1 cellular context compared by ENCODE assay signal in the genomic region with DNA sequence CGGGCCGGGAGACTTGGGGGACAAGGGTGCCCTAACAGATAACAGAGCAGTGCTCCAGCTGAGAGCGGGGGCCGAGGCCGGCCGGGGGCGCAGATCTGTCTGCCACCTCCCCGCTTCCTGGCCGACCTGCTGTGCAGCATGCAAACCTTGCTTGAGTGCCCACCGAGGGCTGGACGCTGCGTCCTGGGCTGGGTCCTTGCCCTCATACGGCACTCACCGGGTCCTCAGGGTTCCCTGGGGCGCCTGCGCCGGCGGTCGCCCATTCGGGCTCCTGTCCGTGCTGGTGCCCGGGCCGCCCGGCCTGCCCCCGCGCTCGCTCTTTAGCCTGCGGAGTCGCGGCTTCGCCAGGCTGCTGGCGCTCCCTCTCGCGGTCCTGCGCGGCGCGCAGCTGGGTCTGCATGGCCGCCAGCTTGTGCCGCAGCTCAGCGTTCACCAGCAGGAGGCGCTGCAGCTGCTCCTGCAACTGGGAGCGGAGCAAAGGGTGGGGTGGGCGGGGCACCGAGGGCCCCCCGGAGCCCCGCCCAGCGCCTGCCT.
TF ChIP-seq lines count a peak whose summit lies in the region.

No MANE protein-coding gene starts in this region.

TF ChIP-seq in K562, 482 proteins besides CTCF, POLR2A, EP300 and RAD21 (continued from another document and continues in another):
- TF ChIP-seq, protein P1, sequence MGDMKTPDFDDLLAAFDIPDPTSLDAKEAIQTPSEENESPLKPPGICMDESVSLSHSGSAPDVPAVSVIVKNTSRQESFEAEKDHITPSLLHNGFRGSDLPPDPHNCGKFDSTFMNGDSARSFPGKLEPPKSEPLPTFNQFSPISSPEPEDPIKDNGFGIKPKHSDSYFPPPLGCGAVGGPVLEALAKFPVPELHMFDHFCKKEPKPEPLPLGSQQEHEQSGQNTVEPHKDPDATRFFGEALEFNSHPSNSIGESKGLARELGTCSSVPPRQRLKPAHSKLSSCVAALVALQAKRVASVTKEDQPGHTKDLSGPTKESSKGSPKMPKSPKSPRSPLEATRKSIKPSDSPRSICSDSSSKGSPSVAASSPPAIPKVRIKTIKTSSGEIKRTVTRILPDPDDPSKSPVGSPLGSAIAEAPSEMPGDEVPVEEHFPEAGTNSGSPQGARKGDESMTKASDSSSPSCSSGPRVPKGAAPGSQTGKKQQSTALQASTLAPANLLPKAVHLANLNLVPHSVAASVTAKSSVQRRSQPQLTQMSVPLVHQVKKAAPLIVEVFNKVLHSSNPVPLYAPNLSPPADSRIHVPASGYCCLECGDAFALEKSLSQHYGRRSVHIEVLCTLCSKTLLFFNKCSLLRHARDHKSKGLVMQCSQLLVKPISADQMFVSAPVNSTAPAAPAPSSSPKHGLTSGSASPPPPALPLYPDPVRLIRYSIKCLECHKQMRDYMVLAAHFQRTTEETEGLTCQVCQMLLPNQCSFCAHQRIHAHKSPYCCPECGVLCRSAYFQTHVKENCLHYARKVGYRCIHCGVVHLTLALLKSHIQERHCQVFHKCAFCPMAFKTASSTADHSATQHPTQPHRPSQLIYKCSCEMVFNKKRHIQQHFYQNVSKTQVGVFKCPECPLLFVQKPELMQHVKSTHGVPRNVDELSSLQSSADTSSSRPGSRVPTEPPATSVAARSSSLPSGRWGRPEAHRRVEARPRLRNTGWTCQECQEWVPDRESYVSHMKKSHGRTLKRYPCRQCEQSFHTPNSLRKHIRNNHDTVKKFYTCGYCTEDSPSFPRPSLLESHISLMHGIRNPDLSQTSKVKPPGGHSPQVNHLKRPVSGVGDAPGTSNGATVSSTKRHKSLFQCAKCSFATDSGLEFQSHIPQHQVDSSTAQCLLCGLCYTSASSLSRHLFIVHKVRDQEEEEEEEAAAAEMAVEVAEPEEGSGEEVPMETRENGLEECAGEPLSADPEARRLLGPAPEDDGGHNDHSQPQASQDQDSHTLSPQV (IDR thresholded peaks at IDR 0.05): peak; percentile 28; the same call in 1 of the 2 replicates
- TF ChIP-seq FIP1L1 (IDR thresholded peaks at IDR 0.05; ENCODE audit: low read depth, low read length, poor library complexity, severe bottlenecking) (peak; percentile 53), CREB1 (IDR thresholded peaks at IDR 0.05) (no peak), CREB1 (CRISPR knock-in tag; IDR thresholded peaks at IDR 0.05) (peak; percentile 37; the same call in 1 of the 2 replicates), EGR1 (conservative IDR thresholded peaks at IDR 0.05) (peak; percentile 51), NCOA1 (IDR thresholded peaks at IDR 0.05; ENCODE audit: low read depth) (no peak), CHD1 (IDR thresholded peaks at IDR 0.05; ENCODE audit: low read length) (peak; percentile 42), TSC22D4 (tag; IDR thresholded peaks at IDR 0.05) (no peak), NFYB (IDR thresholded peaks at IDR 0.05; ENCODE audit: extremely low read depth, insufficient read length) (no peak), HDAC2 (IDR thresholded peaks at IDR 0.05) (0 out of 2 replicates have a peak, but pooled peaks have one; percentile 16), KAT7 (CRISPR knock-in tag; IDR thresholded peaks at IDR 0.05; ENCODE audit: borderline replicate concordance) (0 out of 2 replicates have a peak, but pooled peaks have one; percentile 53), RB1 (IDR thresholded peaks at IDR 0.05; ENCODE audit: low read depth) (peak; percentile 82), SMARCC2 (IDR thresholded peaks at IDR 0.05; ENCODE audit: low read depth) (no peak), HNRNPL (IDR thresholded peaks at IDR 0.05; ENCODE audit: low read depth, low read length) (peak; percentile 91), ZKSCAN1 (IDR thresholded peaks at IDR 0.05; ENCODE audit: low read depth, low read length) (peak; percentile 25; the same call in 1 of the 2 replicates), SAFB (IDR thresholded peaks at IDR 0.05; ENCODE audit: borderline replicate concordance, low read depth, low read length) (peak; percentile 59; the same call in 1 of the 2 replicates), ZBTB7A (IDR thresholded peaks at IDR 0.05; ENCODE audit: borderline replicate concordance, control insufficient read depth, low read depth, low read length) (peak; percentile 47; the same call in 1 of the 2 replicates), YY1 (IDR thresholded peaks at IDR 0.05; ENCODE audit: borderline replicate concordance in 1 of 3, control insufficient read depth in 1 of 3, extremely low read depth in 1 of 3, insufficient read depth in 3 of 3, insufficient read length in 1 of 3, insufficient replicate concordance in 2 of 3, low read depth in 1 of 3, low read length in 2 of 3) (peak; percentile 32 to 91 (median 87)), ZFP36 (IDR thresholded peaks at IDR 0.05; ENCODE audit: low read depth, low read length, partially characterized antibody) (peak; percentile 18)
- TF ChIP-seq, protein P2, sequence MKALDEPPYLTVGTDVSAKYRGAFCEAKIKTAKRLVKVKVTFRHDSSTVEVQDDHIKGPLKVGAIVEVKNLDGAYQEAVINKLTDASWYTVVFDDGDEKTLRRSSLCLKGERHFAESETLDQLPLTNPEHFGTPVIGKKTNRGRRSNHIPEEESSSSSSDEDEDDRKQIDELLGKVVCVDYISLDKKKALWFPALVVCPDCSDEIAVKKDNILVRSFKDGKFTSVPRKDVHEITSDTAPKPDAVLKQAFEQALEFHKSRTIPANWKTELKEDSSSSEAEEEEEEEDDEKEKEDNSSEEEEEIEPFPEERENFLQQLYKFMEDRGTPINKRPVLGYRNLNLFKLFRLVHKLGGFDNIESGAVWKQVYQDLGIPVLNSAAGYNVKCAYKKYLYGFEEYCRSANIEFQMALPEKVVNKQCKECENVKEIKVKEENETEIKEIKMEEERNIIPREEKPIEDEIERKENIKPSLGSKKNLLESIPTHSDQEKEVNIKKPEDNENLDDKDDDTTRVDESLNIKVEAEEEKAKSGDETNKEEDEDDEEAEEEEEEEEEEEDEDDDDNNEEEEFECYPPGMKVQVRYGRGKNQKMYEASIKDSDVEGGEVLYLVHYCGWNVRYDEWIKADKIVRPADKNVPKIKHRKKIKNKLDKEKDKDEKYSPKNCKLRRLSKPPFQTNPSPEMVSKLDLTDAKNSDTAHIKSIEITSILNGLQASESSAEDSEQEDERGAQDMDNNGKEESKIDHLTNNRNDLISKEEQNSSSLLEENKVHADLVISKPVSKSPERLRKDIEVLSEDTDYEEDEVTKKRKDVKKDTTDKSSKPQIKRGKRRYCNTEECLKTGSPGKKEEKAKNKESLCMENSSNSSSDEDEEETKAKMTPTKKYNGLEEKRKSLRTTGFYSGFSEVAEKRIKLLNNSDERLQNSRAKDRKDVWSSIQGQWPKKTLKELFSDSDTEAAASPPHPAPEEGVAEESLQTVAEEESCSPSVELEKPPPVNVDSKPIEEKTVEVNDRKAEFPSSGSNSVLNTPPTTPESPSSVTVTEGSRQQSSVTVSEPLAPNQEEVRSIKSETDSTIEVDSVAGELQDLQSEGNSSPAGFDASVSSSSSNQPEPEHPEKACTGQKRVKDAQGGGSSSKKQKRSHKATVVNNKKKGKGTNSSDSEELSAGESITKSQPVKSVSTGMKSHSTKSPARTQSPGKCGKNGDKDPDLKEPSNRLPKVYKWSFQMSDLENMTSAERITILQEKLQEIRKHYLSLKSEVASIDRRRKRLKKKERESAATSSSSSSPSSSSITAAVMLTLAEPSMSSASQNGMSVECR (CRISPR knock-in tag; IDR thresholded peaks at IDR 0.05): peak; percentile 57; the same call in 1 of the 2 replicates
- TF ChIP-seq, protein P3, sequence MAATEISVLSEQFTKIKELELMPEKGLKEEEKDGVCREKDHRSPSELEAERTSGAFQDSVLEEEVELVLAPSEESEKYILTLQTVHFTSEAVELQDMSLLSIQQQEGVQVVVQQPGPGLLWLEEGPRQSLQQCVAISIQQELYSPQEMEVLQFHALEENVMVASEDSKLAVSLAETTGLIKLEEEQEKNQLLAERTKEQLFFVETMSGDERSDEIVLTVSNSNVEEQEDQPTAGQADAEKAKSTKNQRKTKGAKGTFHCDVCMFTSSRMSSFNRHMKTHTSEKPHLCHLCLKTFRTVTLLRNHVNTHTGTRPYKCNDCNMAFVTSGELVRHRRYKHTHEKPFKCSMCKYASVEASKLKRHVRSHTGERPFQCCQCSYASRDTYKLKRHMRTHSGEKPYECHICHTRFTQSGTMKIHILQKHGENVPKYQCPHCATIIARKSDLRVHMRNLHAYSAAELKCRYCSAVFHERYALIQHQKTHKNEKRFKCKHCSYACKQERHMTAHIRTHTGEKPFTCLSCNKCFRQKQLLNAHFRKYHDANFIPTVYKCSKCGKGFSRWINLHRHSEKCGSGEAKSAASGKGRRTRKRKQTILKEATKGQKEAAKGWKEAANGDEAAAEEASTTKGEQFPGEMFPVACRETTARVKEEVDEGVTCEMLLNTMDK (IDR thresholded peaks at IDR 0.05; ENCODE audit: borderline replicate concordance, insufficient read depth, low read depth, low read length, poor library complexity, severe bottlenecking): peak; percentile 96
- TF ChIP-seq, protein P4, sequence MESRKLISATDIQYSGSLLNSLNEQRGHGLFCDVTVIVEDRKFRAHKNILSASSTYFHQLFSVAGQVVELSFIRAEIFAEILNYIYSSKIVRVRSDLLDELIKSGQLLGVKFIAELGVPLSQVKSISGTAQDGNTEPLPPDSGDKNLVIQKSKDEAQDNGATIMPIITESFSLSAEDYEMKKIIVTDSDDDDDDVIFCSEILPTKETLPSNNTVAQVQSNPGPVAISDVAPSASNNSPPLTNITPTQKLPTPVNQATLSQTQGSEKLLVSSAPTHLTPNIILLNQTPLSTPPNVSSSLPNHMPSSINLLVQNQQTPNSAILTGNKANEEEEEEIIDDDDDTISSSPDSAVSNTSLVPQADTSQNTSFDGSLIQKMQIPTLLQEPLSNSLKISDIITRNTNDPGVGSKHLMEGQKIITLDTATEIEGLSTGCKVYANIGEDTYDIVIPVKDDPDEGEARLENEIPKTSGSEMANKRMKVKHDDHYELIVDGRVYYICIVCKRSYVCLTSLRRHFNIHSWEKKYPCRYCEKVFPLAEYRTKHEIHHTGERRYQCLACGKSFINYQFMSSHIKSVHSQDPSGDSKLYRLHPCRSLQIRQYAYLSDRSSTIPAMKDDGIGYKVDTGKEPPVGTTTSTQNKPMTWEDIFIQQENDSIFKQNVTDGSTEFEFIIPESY (CRISPR knock-in tag; IDR thresholded peaks at IDR 0.05): 0 out of 2 replicates have a peak, but pooled peaks have one; percentile 24
- TF ChIP-seq, protein P5, sequence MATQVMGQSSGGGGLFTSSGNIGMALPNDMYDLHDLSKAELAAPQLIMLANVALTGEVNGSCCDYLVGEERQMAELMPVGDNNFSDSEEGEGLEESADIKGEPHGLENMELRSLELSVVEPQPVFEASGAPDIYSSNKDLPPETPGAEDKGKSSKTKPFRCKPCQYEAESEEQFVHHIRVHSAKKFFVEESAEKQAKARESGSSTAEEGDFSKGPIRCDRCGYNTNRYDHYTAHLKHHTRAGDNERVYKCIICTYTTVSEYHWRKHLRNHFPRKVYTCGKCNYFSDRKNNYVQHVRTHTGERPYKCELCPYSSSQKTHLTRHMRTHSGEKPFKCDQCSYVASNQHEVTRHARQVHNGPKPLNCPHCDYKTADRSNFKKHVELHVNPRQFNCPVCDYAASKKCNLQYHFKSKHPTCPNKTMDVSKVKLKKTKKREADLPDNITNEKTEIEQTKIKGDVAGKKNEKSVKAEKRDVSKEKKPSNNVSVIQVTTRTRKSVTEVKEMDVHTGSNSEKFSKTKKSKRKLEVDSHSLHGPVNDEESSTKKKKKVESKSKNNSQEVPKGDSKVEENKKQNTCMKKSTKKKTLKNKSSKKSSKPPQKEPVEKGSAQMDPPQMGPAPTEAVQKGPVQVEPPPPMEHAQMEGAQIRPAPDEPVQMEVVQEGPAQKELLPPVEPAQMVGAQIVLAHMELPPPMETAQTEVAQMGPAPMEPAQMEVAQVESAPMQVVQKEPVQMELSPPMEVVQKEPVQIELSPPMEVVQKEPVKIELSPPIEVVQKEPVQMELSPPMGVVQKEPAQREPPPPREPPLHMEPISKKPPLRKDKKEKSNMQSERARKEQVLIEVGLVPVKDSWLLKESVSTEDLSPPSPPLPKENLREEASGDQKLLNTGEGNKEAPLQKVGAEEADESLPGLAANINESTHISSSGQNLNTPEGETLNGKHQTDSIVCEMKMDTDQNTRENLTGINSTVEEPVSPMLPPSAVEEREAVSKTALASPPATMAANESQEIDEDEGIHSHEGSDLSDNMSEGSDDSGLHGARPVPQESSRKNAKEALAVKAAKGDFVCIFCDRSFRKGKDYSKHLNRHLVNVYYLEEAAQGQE (CRISPR knock-in tag; IDR thresholded peaks at IDR 0.05; ENCODE audit: low read depth): 0 out of 2 replicates have a peak, but pooled peaks have one; percentile 20
- TF ChIP-seq, protein P6, sequence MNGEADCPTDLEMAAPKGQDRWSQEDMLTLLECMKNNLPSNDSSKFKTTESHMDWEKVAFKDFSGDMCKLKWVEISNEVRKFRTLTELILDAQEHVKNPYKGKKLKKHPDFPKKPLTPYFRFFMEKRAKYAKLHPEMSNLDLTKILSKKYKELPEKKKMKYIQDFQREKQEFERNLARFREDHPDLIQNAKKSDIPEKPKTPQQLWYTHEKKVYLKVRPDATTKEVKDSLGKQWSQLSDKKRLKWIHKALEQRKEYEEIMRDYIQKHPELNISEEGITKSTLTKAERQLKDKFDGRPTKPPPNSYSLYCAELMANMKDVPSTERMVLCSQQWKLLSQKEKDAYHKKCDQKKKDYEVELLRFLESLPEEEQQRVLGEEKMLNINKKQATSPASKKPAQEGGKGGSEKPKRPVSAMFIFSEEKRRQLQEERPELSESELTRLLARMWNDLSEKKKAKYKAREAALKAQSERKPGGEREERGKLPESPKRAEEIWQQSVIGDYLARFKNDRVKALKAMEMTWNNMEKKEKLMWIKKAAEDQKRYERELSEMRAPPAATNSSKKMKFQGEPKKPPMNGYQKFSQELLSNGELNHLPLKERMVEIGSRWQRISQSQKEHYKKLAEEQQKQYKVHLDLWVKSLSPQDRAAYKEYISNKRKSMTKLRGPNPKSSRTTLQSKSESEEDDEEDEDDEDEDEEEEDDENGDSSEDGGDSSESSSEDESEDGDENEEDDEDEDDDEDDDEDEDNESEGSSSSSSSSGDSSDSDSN (IDR thresholded peaks at IDR 0.05; ENCODE audit: borderline replicate concordance in 1 of 2, low read depth in 2 of 2, low read length in 2 of 2): peak; percentile 33 to 58; a peak in 1 of 4 replicates
- TF ChIP-seq, protein P7, sequence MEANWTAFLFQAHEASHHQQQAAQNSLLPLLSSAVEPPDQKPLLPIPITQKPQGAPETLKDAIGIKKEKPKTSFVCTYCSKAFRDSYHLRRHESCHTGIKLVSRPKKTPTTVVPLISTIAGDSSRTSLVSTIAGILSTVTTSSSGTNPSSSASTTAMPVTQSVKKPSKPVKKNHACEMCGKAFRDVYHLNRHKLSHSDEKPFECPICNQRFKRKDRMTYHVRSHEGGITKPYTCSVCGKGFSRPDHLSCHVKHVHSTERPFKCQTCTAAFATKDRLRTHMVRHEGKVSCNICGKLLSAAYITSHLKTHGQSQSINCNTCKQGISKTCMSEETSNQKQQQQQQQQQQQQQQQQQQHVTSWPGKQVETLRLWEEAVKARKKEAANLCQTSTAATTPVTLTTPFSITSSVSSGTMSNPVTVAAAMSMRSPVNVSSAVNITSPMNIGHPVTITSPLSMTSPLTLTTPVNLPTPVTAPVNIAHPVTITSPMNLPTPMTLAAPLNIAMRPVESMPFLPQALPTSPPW (CRISPR knock-in tag; IDR thresholded peaks at IDR 0.05): peak; percentile 74
